ENCODE assay signal across 1 cellular context in the genomic region with DNA sequence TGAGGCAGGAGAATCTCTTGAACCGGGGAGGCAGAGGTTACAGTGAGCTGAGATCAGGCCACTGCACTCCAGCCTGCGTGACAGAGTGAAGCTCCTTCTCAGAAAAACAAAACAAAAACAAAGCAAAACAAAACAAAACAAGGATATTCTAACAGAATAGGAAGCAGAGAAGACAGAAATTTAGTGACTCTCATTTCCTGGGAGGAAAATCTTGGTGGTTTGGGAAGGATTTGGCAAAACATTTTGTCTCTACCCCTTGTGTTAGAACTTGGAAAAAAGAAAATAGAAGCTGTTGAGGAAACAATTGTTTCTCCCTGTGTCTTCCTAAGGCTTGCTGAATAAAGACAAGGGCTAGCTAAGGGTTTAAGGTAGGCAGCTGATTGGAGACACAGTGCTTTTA.
TF ChIP-seq lines count a peak whose summit lies in the region.

No MANE protein-coding gene starts in this region.

TF ChIP-seq in GM23338, 12 proteins besides CTCF, POLR2A, EP300 and RAD21 (continued from another document):
- TF ChIP-seq, protein P1, sequence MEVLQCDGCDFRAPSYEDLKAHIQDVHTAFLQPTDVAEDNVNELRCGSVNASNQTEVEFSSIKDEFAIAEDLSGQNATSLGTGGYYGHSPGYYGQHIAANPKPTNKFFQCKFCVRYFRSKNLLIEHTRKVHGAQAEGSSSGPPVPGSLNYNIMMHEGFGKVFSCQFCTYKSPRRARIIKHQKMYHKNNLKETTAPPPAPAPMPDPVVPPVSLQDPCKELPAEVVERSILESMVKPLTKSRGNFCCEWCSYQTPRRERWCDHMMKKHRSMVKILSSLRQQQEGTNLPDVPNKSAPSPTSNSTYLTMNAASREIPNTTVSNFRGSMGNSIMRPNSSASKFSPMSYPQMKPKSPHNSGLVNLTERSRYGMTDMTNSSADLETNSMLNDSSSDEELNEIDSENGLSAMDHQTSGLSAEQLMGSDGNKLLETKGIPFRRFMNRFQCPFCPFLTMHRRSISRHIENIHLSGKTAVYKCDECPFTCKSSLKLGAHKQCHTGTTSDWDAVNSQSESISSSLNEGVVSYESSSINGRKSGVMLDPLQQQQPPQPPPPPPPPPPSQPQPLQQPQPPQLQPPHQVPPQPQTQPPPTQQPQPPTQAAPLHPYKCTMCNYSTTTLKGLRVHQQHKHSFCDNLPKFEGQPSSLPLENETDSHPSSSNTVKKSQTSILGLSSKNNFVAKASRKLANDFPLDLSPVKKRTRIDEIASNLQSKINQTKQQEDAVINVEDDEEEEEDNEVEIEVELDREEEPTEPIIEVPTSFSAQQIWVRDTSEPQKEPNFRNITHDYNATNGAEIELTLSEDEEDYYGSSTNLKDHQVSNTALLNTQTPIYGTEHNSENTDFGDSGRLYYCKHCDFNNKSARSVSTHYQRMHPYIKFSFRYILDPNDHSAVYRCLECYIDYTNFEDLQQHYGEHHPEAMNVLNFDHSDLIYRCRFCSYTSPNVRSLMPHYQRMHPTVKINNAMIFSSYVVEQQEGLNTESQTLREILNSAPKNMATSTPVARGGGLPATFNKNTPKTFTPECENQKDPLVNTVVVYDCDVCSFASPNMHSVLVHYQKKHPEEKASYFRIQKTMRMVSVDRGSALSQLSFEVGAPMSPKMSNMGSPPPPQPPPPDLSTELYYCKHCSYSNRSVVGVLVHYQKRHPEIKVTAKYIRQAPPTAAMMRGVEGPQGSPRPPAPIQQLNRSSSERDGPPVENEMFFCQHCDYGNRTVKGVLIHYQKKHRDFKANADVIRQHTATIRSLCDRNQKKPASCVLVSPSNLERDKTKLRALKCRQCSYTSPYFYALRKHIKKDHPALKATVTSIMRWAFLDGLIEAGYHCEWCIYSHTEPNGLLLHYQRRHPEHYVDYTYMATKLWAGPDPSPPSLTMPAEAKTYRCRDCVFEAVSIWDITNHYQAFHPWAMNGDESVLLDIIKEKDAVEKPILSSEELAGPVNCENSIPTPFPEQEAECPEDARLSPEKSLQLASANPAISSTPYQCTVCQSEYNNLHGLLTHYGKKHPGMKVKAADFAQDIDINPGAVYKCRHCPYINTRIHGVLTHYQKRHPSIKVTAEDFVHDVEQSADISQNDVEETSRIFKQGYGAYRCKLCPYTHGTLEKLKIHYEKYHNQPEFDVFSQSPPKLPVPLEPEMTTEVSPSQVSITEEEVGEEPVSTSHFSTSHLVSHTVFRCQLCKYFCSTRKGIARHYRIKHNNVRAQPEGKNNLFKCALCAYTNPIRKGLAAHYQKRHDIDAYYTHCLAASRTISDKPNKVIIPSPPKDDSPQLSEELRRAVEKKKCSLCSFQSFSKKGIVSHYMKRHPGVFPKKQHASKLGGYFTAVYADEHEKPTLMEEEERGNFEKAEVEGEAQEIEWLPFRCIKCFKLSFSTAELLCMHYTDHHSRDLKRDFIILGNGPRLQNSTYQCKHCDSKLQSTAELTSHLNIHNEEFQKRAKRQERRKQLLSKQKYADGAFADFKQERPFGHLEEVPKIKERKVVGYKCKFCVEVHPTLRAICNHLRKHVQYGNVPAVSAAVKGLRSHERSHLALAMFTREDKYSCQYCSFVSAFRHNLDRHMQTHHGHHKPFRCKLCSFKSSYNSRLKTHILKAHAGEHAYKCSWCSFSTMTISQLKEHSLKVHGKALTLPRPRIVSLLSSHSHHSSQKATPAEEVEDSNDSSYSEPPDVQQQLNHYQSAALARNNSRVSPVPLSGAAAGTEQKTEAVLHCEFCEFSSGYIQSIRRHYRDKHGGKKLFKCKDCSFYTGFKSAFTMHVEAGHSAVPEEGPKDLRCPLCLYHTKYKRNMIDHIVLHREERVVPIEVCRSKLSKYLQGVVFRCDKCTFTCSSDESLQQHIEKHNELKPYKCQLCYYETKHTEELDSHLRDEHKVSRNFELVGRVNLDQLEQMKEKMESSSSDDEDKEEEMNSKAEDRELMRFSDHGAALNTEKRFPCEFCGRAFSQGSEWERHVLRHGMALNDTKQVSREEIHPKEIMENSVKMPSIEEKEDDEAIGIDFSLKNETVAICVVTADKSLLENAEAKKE (CRISPR knock-in tag; IDR thresholded peaks at IDR 0.05) = no peak
